ENCODE assay signal across 8 cellular contexts in genomic region chr3:43389388-43390254, GRCh38.
DNase-seq lines count a peak whose midpoint lies in the region; ATAC-seq and TF ChIP-seq lines count a peak whose summit lies in the region.

No MANE protein-coding gene starts in this region.

- H2BK12ac ChIP-seq in neuronal stem cell (ENCODE audit: low read length), result no peak overlapping the region

- 46 to 56% methylated on average over 10 of the region's 10 CpGs for WGBS in esophagus squamous epithelium, 2 donors
- WGBS in neuronal stem cell (ENCODE audit: extremely low coverage in 2 of 2, insufficient read length in 2 of 2, insufficient replicate concordance in 1 of 2), 2 donors, result no CpG with 5 or more reads among the region's 10 CpGs

- H3K4me1 ChIP-seq in MM.1S (ENCODE audit: low read length), result peaks cover 19% of the 10 kb centered on the region
- peaks cover 0 to 27% (median 4%) of the 10 kb centered on the region in 3 donors for H3K4me1 ChIP-seq in esophagus squamous epithelium
- H3K4me1 ChIP-seq in skeletal muscle satellite cell (ENCODE audit: control insufficient read depth, insufficient read depth, low read length), result peaks cover 27% of the 10 kb centered on the region
- H3K4me1 ChIP-seq in neuronal stem cell (ENCODE audit: control insufficient read depth in 2 of 2, insufficient read depth in 1 of 2, low read depth in 1 of 2, low read length in 2 of 2), result peaks cover 0 to 3% of the 10 kb centered on the region in 2 donors

- H3K4me3 ChIP-seq in MM.1S (ENCODE audit: low read length), result peak overlapping the region; percentile 5; the same call in 1 of the 2 replicates
- no peak overlapping the region for H3K4me3 ChIP-seq in esophagus squamous epithelium
- no peak overlapping the region for H3K4me3 ChIP-seq in skeletal muscle satellite cell (ENCODE audit: low read length)
- no peak overlapping the region for H3K4me3 ChIP-seq in neuronal stem cell (ENCODE audit: low read length in 2 of 2)

- no peaks in the 10 kb centered on the region for H3K79me1 ChIP-seq in neuronal stem cell (ENCODE audit: low read depth, low read length)

- H2AK5ac ChIP-seq in neuronal stem cell (ENCODE audit: low read depth, low read length), result no peak overlapping the region

- H3F3A ChIP-seq in MM.1S (ENCODE audit: insufficient read depth, low read length), result no peaks in the 10 kb centered on the region

- H3K9me3 ChIP-seq in MM.1S (replicated peaks; ENCODE audit: insufficient read depth, low read length) (no peaks in the 10 kb centered on the region), esophagus squamous epithelium (no peaks in the 10 kb centered on the region), skeletal muscle satellite cell (replicated peaks; ENCODE audit: low read length) (no peaks in the 10 kb centered on the region), neuronal stem cell (replicated peaks in 1 of 2; ENCODE audit: control insufficient read depth in 2 of 2, insufficient read depth in 1 of 2, low read depth in 1 of 2, low read length in 2 of 2) (no peaks in the 10 kb centered on the region)

- no peaks in the 10 kb centered on the region for H3K36me3 ChIP-seq in MM.1S (replicated peaks; ENCODE audit: insufficient read depth, low read length)
- H3K36me3 ChIP-seq in esophagus squamous epithelium, result no peaks in the 10 kb centered on the region
- H3K36me3 ChIP-seq in skeletal muscle satellite cell (ENCODE audit: insufficient read depth, low read length), result no peaks in the 10 kb centered on the region
- H3K36me3 ChIP-seq in neuronal stem cell (replicated peaks in 1 of 2; ENCODE audit: control insufficient read depth in 2 of 2, insufficient read depth in 2 of 2, low read length in 2 of 2), result no peaks in the 10 kb centered on the region

- no peak overlapping the region for H3K14ac ChIP-seq in neuronal stem cell (ENCODE audit: low read length)

- no peak overlapping the region for H4K91ac ChIP-seq in neuronal stem cell (ENCODE audit: low read depth, low read length, poor library complexity)

- H3K18ac ChIP-seq in neuronal stem cell (ENCODE audit: low read length), result no peak overlapping the region

- TF ChIP-seq CTCF in MM.1S (IDR thresholded peaks at IDR 0.05; ENCODE audit: low read length) (no peak), esophagus squamous epithelium (IDR thresholded peaks at IDR 0.05) (no peak)

- no peak overlapping the region for H2BK5ac ChIP-seq in neuronal stem cell (ENCODE audit: low read length)

- DNase-seq in CMK (ENCODE audit: low read depth) (peak; percentile 60), MM.1S (peak; percentile 70), esophagus squamous epithelium (lab: John Stamatoyannopoulos, UW) (peak; percentile 32), NCI-H1105 treated with DMSO at 0.1 percent for 48 hours (lab: John Stamatoyannopoulos, UW) (no peak), neuronal stem cell (ENCODE audit: low spot score) (no peak)
- DNase-seq in activated CD8-positive, alpha-beta memory T cell treated with anti-CD3 and anti-CD28 coated beads, Interleukin-2, amount 50 U/mL, for 4 hours, result peak; percentile 67

- intact Hi-C loops in esophagus squamous epithelium (cut with DNase I), result no loop called here

- no peaks in the 10 kb centered on the region for H3K79me2 ChIP-seq in MM.1S (ENCODE audit: low read length)

- H3K9me2 ChIP-seq in MM.1S (replicated peaks; ENCODE audit: insufficient read depth, low read length), result no peaks in the 10 kb centered on the region

- no peak overlapping the region for H3K9ac ChIP-seq in MM.1S (ENCODE audit: low read length)
- peak overlapping the region; percentile 60 for H3K9ac ChIP-seq in skeletal muscle satellite cell (ENCODE audit: low read depth, low read length)
- no peak overlapping the region for H3K9ac ChIP-seq in neuronal stem cell (ENCODE audit: low read depth, low read length, poor library complexity)

- TF ChIP-seq POLR2A in esophagus squamous epithelium (IDR thresholded peaks at IDR 0.05), result no peak

- no peak overlapping the region for H4K8ac ChIP-seq in neuronal stem cell (ENCODE audit: low read depth, low read length)

- H4K20me1 ChIP-seq in MM.1S (ENCODE audit: insufficient read depth, low read length), result no peaks in the 10 kb centered on the region

- peak overlapping the region; percentile 38; the same call in 1 of the 2 replicates for H3K27ac ChIP-seq in MM.1S (ENCODE audit: low read length)
- peak overlapping the region; percentile 44 to 87 (median 72) for H3K27ac ChIP-seq in esophagus squamous epithelium
- H3K27ac ChIP-seq in neuronal stem cell (replicated peaks; ENCODE audit: low read length), result no peak overlapping the region

- H3K4ac ChIP-seq in neuronal stem cell (ENCODE audit: low read length), result no peak overlapping the region

- H2AFZ ChIP-seq in MM.1S (ENCODE audit: low read length), result peak overlapping the region; percentile 30; the same call in 1 of the 2 replicates
- H2AFZ ChIP-seq in neuronal stem cell (ENCODE audit: low read length), result no peak overlapping the region

- H3K4me2 ChIP-seq in MM.1S (ENCODE audit: low read depth, low read length) (peak overlapping the region; percentile 44), skeletal muscle satellite cell (ENCODE audit: low read length) (peak overlapping the region; percentile 59), neuronal stem cell (ENCODE audit: insufficient read depth, low read length, poor library complexity, severe bottlenecking) (no peak overlapping the region)

- H3K27me3 ChIP-seq in MM.1S (replicated peaks; ENCODE audit: insufficient read depth, low read length), result no peaks in the 10 kb centered on the region
- no peaks in the 10 kb centered on the region for H3K27me3 ChIP-seq in esophagus squamous epithelium
- H3K27me3 ChIP-seq in skeletal muscle satellite cell (ENCODE audit: control insufficient read depth, insufficient read depth, low read length), result no peaks in the 10 kb centered on the region
- no peaks in the 10 kb centered on the region for H3K27me3 ChIP-seq in neuronal stem cell (ENCODE audit: control insufficient read depth in 3 of 3, insufficient read depth in 3 of 3, low read depth in 1 of 3, low read length in 3 of 3)

- ATAC-seq in HG03196 (IDR thresholded peaks at IDR 0.05; ENCODE audit: unreplicated experiment), result no peak

- no peak overlapping the region for H2BK15ac ChIP-seq in neuronal stem cell (ENCODE audit: low read length)

- H3K23ac ChIP-seq in neuronal stem cell (ENCODE audit: low read depth, low read length, poor library complexity), result no peak overlapping the region

- H2BK120ac ChIP-seq in neuronal stem cell (ENCODE audit: low read depth, low read length), result no peak overlapping the region

Comparison
In these comparisons a context has a peak if more than half of its experiments do, and no peak if none do; other contexts are left out.
1. DNase-seq: peak in CMK (single experiment), MM.1S (single experiment), activated CD8-positive, alpha-beta memory T cell treated with anti-CD3 and anti-CD28 coated beads, Interleukin-2, amount 50 U/mL, for 4 hours (single experiment) and esophagus squamous epithelium (single experiment); none in NCI-H1105 treated with DMSO at 0.1 percent for 48 hours (single experiment) and neuronal stem cell (single experiment).